Comparison of ENCODE assay signal across 1 cellular context in the genomic region with DNA sequence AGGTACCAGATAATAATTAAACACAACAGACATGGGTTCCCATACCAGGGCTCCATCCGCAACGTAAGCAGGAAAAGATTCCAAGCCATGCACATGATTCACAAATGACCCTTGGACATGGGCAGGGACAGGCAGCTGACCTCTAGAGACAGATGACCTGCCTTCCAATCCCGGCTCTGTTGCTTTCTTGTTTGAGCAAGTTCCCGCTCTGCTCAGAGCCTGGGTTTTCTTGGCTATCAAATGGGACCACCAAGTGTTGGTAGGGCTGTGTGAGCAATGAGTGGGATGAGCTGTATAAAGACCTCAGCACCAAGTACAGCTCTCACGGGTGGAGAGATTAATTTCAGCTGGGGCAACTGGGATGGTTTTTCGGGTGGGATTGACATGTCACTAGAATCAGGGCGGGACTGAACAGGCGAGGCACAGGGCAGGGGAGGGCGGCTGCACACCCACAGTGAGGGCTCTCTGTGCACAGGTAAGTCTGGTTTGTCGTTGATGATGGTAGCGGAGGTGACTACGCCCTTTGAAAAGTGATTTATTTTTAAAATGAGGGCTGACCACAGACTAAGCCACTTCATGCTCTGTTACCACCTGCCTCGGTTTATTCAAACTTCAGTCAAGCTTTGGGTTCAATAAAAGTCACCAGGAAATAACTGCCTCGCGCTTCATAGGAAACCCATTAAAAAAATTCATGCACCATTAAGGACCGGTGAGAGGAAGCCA.
TF ChIP-seq lines count a peak whose summit lies in the region.

No MANE protein-coding gene starts in this region.

TF ChIP-seq in HepG2, 621 proteins besides CTCF, POLR2A, EP300 and RAD21 (continued from another document):
- TF ChIP-seq, protein P1, sequence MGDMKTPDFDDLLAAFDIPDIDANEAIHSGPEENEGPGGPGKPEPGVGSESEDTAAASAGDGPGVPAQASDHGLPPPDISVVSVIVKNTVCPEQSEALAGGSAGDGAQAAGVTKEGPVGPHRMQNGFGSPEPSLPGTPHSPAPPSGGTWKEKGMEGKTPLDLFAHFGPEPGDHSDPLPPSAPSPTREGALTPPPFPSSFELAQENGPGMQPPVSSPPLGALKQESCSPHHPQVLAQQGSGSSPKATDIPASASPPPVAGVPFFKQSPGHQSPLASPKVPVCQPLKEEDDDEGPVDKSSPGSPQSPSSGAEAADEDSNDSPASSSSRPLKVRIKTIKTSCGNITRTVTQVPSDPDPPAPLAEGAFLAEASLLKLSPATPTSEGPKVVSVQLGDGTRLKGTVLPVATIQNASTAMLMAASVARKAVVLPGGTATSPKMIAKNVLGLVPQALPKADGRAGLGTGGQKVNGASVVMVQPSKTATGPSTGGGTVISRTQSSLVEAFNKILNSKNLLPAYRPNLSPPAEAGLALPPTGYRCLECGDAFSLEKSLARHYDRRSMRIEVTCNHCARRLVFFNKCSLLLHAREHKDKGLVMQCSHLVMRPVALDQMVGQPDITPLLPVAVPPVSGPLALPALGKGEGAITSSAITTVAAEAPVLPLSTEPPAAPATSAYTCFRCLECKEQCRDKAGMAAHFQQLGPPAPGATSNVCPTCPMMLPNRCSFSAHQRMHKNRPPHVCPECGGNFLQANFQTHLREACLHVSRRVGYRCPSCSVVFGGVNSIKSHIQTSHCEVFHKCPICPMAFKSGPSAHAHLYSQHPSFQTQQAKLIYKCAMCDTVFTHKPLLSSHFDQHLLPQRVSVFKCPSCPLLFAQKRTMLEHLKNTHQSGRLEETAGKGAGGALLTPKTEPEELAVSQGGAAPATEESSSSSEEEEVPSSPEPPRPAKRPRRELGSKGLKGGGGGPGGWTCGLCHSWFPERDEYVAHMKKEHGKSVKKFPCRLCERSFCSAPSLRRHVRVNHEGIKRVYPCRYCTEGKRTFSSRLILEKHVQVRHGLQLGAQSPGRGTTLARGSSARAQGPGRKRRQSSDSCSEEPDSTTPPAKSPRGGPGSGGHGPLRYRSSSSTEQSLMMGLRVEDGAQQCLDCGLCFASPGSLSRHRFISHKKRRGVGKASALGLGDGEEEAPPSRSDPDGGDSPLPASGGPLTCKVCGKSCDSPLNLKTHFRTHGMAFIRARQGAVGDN (CRISPR knock-in tag; IDR thresholded peaks at IDR 0.05): peak; percentile 37; the same call in 1 of the 2 replicates
- TF ChIP-seq AGO1 (IDR thresholded peaks at IDR 0.05; ENCODE audit: low read depth, low read length, poor library complexity, severe bottlenecking) (no peak), RARG (CRISPR knock-in tag; IDR thresholded peaks at IDR 0.05; ENCODE audit: low read depth) (no peak), ZNF274 (CRISPR knock-in tag; IDR thresholded peaks at IDR 0.05) (no peak), POLR2G (IDR thresholded peaks at IDR 0.05; ENCODE audit: low read depth, low read length) (no peak), NFE2L1 (CRISPR knock-in tag; IDR thresholded peaks at IDR 0.05; ENCODE audit: borderline replicate concordance) (no peak), ZNF709 (CRISPR knock-in tag; IDR thresholded peaks at IDR 0.05) (no peak), ZNF737 (CRISPR knock-in tag; IDR thresholded peaks at IDR 0.05; ENCODE audit: borderline replicate concordance) (no peak), TRIM22 (IDR thresholded peaks at IDR 0.05) (no peak), ZNF205 (CRISPR knock-in tag; IDR thresholded peaks at IDR 0.05) (no peak), ISX (CRISPR knock-in tag; conservative IDR thresholded peaks at IDR 0.05) (no peak), ZFP62 (CRISPR knock-in tag; IDR thresholded peaks at IDR 0.05) (no peak), ZNF530 (CRISPR knock-in tag; IDR thresholded peaks at IDR 0.05; ENCODE audit: low read depth) (no peak), MAF1 (CRISPR knock-in tag; IDR thresholded peaks at IDR 0.05; ENCODE audit: borderline replicate concordance) (no peak), ZIK1 (CRISPR knock-in tag; IDR thresholded peaks at IDR 0.05; ENCODE audit: borderline replicate concordance, low read depth) (no peak), ZBTB4 (CRISPR knock-in tag; IDR thresholded peaks at IDR 0.05; ENCODE audit: borderline replicate concordance) (no peak)
- TF ChIP-seq, protein P2, sequence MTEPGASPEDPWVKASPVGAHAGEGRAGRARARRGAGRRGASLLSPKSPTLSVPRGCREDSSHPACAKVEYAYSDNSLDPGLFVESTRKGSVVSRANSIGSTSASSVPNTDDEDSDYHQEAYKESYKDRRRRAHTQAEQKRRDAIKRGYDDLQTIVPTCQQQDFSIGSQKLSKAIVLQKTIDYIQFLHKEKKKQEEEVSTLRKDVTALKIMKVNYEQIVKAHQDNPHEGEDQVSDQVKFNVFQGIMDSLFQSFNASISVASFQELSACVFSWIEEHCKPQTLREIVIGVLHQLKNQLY (CRISPR knock-in tag; IDR thresholded peaks at IDR 0.05): 0 out of 2 replicates have a peak, but pooled peaks have one; percentile 55
- TF ChIP-seq, protein P3, sequence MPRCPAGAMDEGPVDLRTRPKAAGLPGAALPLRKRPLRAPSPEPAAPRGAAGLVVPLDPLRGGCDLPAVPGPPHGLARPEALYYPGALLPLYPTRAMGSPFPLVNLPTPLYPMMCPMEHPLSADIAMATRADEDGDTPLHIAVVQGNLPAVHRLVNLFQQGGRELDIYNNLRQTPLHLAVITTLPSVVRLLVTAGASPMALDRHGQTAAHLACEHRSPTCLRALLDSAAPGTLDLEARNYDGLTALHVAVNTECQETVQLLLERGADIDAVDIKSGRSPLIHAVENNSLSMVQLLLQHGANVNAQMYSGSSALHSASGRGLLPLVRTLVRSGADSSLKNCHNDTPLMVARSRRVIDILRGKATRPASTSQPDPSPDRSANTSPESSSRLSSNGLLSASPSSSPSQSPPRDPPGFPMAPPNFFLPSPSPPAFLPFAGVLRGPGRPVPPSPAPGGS (CRISPR knock-in tag; IDR thresholded peaks at IDR 0.05): no peak
